ENCODE assay signal across 33 cellular contexts in genomic region chrX:149517308-149517707, GRCh38. TPM values are rescaled to one million over a fixed set of nuclear protein-coding genes. Genes with fewer than 3 reads are reported as not detected.
"Had no signal": no experiment of that assay in that cellular context is flagged by ENCODE, and none has a peak within 500 bp of the region (broad histone marks: within the 10 kb centered on the region; RNA-seq: fewer than 3 reads in every experiment).

No MANE protein-coding gene starts in this region.

- H3K36me3 ChIP-seq: adrenal gland, breast epithelium had no signal

- H3K4me1 ChIP-seq: adrenal gland, breast epithelium had no signal

- H3K27me3 Mint-ChIP-seq: activated CD4-positive, alpha-beta T cell treated with anti-CD3 and anti-CD28 coated beads, Interleukin-2, amount 10 ng/mL, durations not matched to agents 24 days and 14 days; activated CD8-positive, alpha-beta T cell treated with anti-CD3 and anti-CD28 coated beads for 36 hours had no signal

- H3K4me2 ChIP-seq: PC-9 had no signal

- H3K9me3 ChIP-seq: adrenal gland, body of pancreas, breast epithelium had no signal

- H3K27ac ChIP-seq: adrenal gland, body of pancreas, breast epithelium, PC-9, RWPE1 had no signal

- FAIRE-seq: RCC 7860, TTC549 had no signal

- H3K27me3 ChIP-seq: body of pancreas had no signal

- H3K36me3 Mint-ChIP-seq: activated naive CD4-positive, alpha-beta T cell treated with anti-CD3 and anti-CD28 coated beads, Interleukin-2, amount 50 U/mL, for 72 hours had no signal

- H3K27ac Mint-ChIP-seq: activated CD4-positive, alpha-beta T cell treated with anti-CD3 and anti-CD28 coated beads, Interleukin-2, amount 10 ng/mL, durations not matched to agents 24 days and 14 days; activated naive CD4-positive, alpha-beta T cell treated with anti-CD3 and anti-CD28 coated beads for 36 hours; activated naive CD4-positive, alpha-beta T cell treated with anti-CD3 and anti-CD28 coated beads, Interleukin-2, amount 50 U/mL, for 72 hours; activated T-cell treated with anti-CD3 and anti-CD28 coated beads, Interleukin-2, amount 50 U/mL, for 24 hours; T-helper 2 cell treated with Interferon-gamma antibody and Interleukin-4, amounts not matched to agents 5 μg/mL and 100 μg/mL, for 36 hours had no signal

- H3K4me3 Mint-ChIP-seq: activated CD4-positive, alpha-beta T cell treated with anti-CD3 and anti-CD28 coated beads, Interleukin-2, amount 10 ng/mL, durations not matched to agents 24 days and 14 days; activated CD8-positive, alpha-beta T cell treated with anti-CD3 and anti-CD28 coated beads for 36 hours; activated naive CD4-positive, alpha-beta T cell treated with anti-CD3 and anti-CD28 coated beads for 36 hours; activated T-cell treated with anti-CD3 and anti-CD28 coated beads, Interleukin-2, amount 50 U/mL, for 24 hours; activated T-helper 1 cell treated with anti-CD3 and anti-CD28 coated beads, Interleukin-12 subunit alpha, Interleukin-12 subunit beta, Interleukin-2, Interleukin-4 antibody, amounts not matched to agents 30 ng/mL and 10 ng/mL and 1 ng/mL, durations not matched to agents 14 hours and 24 hours and 36 hours; T-helper 2 cell treated with Interferon-gamma antibody and Interleukin-4, amounts not matched to agents 5 μg/mL and 100 μg/mL, for 36 hours had no signal

- ATAC-seq: activated CD8-positive, alpha-beta T cell treated with anti-CD3 and anti-CD28 coated beads for 36 hours; activated naive CD4-positive, alpha-beta T cell treated with anti-CD3 and anti-CD28 coated beads, Interleukin-2, amount 50 U/mL, for 72 hours; body of pancreas had no signal

- H3K4me3 ChIP-seq: adrenal gland, body of pancreas, breast epithelium, PC-9 had no signal

- H2AFZ ChIP-seq: PC-9 had no signal

- DNase-seq: activated CD4-positive, alpha-beta T cell treated with anti-CD3 and anti-CD28 coated beads, Interleukin-2, amount 10 ng/mL, durations not matched to agents 24 days and 14 days; activated CD4-positive, alpha-beta T cell treated with anti-CD3 and anti-CD28 coated beads, Interleukin-2, amount 50 U/mL, for 4 hours; activated CD8-positive, alpha-beta T cell treated with anti-CD3 and anti-CD28 coated beads for 36 hours; activated gamma-delta T cell treated with Interleukin-2 at 50 U/mL for 16 hours; activated naive CD4-positive, alpha-beta T cell treated with anti-CD3 and anti-CD28 coated beads for 36 hours; activated T-cell treated with anti-CD3 and anti-CD28 coated beads, Interleukin-2, amount 50 U/mL, for 24 hours; adrenal gland; body of pancreas; Karpas-422; NCI-H1048; NCI-H1105 treated with DMSO at 0.1 percent for 48 hours; NCI-H1436; NCI-H1694; NCI-H2029; NCI-H345; NCI-H524 treated with DMSO at 0.1 percent for 48 hours; NK-92 treated with Interleukin-12 subunit alpha and Interleukin-12 subunit beta, amount 100 ng/mL, for 24 hours; PC-9; Right ventricle myocardium superior; SW 1271 had no signal

- H3K9me3 Mint-ChIP-seq: activated CD8-positive, alpha-beta T cell treated with anti-CD3 and anti-CD28 coated beads for 36 hours; activated naive CD4-positive, alpha-beta T cell treated with anti-CD3 and anti-CD28 coated beads for 36 hours; activated naive CD4-positive, alpha-beta T cell treated with anti-CD3 and anti-CD28 coated beads, Interleukin-2, amount 50 U/mL, for 72 hours; activated T-cell treated with anti-CD3 and anti-CD28 coated beads, Interleukin-2, amount 50 U/mL, for 24 hours had no signal

RNA-seq across cellular contexts. Expression of gene HSFX3, which starts 32.4 kb away (rescaled TPM):
- total RNA-seq: activated CD4-positive, alpha-beta T cell treated with anti-CD3 and anti-CD28 coated beads, Interleukin-2, amount 10 ng/mL, durations not matched to agents 24 days and 14 days; activated CD8-positive, alpha-beta memory T cell treated with anti-CD3 and anti-CD28 coated beads for 36 hours; activated CD8-positive, alpha-beta T cell treated with anti-CD3 and anti-CD28 coated beads for 36 hours; activated naive CD4-positive, alpha-beta T cell treated with anti-CD3 and anti-CD28 coated beads for 36 hours; activated naive CD4-positive, alpha-beta T cell treated with anti-CD3 and anti-CD28 coated beads, Interleukin-2, amount 50 U/mL, for 72 hours; activated T-helper 1 cell treated with anti-CD3 and anti-CD28 coated beads, Interleukin-12 subunit alpha, Interleukin-12 subunit beta, Interleukin-2, Interleukin-4 antibody, amounts not matched to agents 30 ng/mL and 10 ng/mL and 1 ng/mL, durations not matched to agents 14 hours and 24 hours and 36 hours; adrenal gland; astrocyte; body of pancreas; breast epithelium; MCF 10A; NCI-H460; OCI-LY7; PC-9; Right ventricle myocardium superior; T-helper 1 cell treated with Interleukin-12 subunit alpha and Interleukin-12 subunit beta and Interleukin-4 antibody, amounts not matched to agents 30 ng/mL and 1 ng/mL, for 36 hours had no signal
- polyA plus RNA-seq: adrenal gland had no signal
